ENCODE assay signal across 9 cellular contexts in the genomic region with DNA sequence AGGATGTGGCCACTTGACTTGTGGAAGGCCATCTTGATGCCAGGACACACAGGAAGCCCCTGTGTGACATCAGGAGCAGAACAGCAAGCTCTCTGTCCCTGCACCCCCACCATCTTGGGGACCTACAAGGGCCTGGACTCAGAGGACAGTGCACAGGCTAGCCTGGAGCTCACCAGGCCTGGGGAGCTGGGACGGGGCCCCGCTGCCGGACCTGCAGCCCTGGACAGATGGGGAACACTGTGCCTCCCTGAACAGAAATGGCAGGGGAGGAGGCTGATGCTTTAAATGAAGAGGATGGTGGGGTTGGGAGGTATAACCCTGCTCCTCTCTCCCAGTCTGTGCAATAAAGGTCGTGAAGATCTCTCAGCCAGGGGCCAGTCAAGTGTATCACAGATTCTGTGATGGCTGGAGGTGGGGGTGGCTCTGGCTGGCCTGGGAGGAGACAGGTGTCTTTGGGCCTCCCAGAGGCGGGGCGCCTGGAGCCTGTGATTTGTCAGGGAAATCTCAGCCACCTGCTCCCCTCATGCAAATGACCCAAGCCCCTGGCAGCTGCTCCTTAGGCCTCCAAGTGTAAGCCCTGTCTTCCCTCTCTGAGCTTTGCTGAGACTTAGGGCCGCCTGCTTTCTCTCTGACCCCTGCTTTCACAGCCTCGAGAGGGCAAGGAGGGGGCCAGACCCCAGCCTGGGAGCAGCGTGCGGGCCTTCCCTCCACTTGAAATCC. TPM values are rescaled to one million over a fixed set of nuclear protein-coding genes. Genes with fewer than 3 reads are reported as not detected.
DNase-seq lines count a peak whose midpoint lies in the region; ATAC-seq and TF ChIP-seq lines count a peak whose summit lies in the region.
"Had no signal": no experiment of that assay in that cellular context is flagged by ENCODE, and none has a peak within 500 bp of the region (broad histone marks: within the 10 kb centered on the region; RNA-seq: fewer than 3 reads in every experiment).

No MANE protein-coding gene starts in this region.

- TF ChIP-seq CTCF in testis (IDR thresholded peaks at IDR 0.05) = no peak

- no peak for TF ChIP-seq POLR2A in testis (IDR thresholded peaks at IDR 0.05)

- H3K9me3 ChIP-seq in testis = no peaks in the 10 kb centered on the region

- no peak overlapping the region for H3K27ac ChIP-seq in testis

- DNase-seq in NCI-H146 treated with DMSO at 0.1 percent for 48 hours (lab: John Stamatoyannopoulos, UW; ENCODE audit: unreplicated experiment) (peak; percentile 13), iPS-NIHi11 (ENCODE audit: low spot score) (peak; percentile 63), testis (no peak), COR-L47 (lab: John Stamatoyannopoulos, UW) (no peak)
- no peak for DNase-seq in stimulated activated CD4-positive, alpha-beta T cell treated with anti-CD3 and anti-CD28 coated beads, Interleukin-4, amount 100 ng/mL, for 24 hours
- DNase-seq in stimulated activated CD8-positive, alpha-beta memory T cell treated with anti-CD3 and anti-CD28 coated beads, Interleukin-4, amount 100 ng/mL, for 48 hours = no peak
- DNase-seq: trophoblast cell had no signal

- H3K4me1 ChIP-seq in testis = no peaks in the 10 kb centered on the region

- WGBS in testis, 2 donors = 78 to 88% methylated on average over 10 of the region's 10 CpGs

- no peaks in the 10 kb centered on the region for H3K27me3 ChIP-seq in testis

- intact Hi-C loops in testis (cut with DNase I; ENCODE audit: low total_unique reads) = no loop called here

- ATAC-seq in GM18867 (IDR thresholded peaks at IDR 0.05; ENCODE audit: unreplicated experiment) (peak; percentile 79), GM21786 (IDR thresholded peaks at IDR 0.05; ENCODE audit: unreplicated experiment) (peak; percentile 70)

- no peaks in the 10 kb centered on the region for H3K36me3 ChIP-seq in testis (ENCODE audit: low read depth, missing control alignments)

- H3K4me3 ChIP-seq in testis = no peak overlapping the region

RNA-seq across cellular contexts. Expression of a gene that starts 1.1 kb away (rescaled TPM):
- total RNA-seq in testis = 1 to 10 TPM; 4.8 to 5.0 TPM
- polyA plus RNA-seq in testis (ENCODE audit: insufficient read depth, low read depth, low replicate concordance) = 1.6 TPM

RNA-seq across cellular contexts. Expression of a gene that starts 11.4 kb away (rescaled TPM):
- 10 to 100 TPM; 13.1 to 18.8 TPM for total RNA-seq in testis
- polyA plus RNA-seq in testis (ENCODE audit: insufficient read depth, low read depth, low replicate concordance) = 19.2 TPM

RNA-seq across cellular contexts. Expression of a gene that starts 11.4 kb away (rescaled TPM):
- 10 to 100 TPM; 27.5 to 43.5 TPM for total RNA-seq in testis
- 81.7 TPM for polyA plus RNA-seq in testis (ENCODE audit: insufficient read depth, low read depth, low replicate concordance)

RNA-seq across cellular contexts. Expression of a gene that starts 12.3 kb away (rescaled TPM):
- total RNA-seq in testis = 10 to 100 TPM; 96.1 to 97.5 TPM
- polyA plus RNA-seq in testis (ENCODE audit: insufficient read depth, low read depth, low replicate concordance) = 154 TPM

RNA-seq across cellular contexts. Expression of a gene that starts 18.0 kb away (rescaled TPM):
- total RNA-seq in testis = 1 to 10 TPM in 1 of 2 donors, under 1 TPM in 1; 0.94 to 2.2 TPM
- 1.8 TPM for polyA plus RNA-seq in testis (ENCODE audit: insufficient read depth, low read depth, low replicate concordance)

Comparison
In these comparisons a context has a peak if more than half of its experiments do, and no peak if none do; other contexts are left out.
1. DNase-seq: peak in NCI-H146 treated with DMSO at 0.1 percent for 48 hours (single experiment) and iPS-NIHi11 (single experiment); none in stimulated activated CD4-positive, alpha-beta T cell treated with anti-CD3 and anti-CD28 coated beads, Interleukin-4, amount 100 ng/mL, for 24 hours (single experiment), testis (single experiment), COR-L47 (single experiment) and stimulated activated CD8-positive, alpha-beta memory T cell treated with anti-CD3 and anti-CD28 coated beads, Interleukin-4, amount 100 ng/mL, for 48 hours (single experiment).